Comparison of ENCODE assay signal across 15 cellular contexts in the genomic region with DNA sequence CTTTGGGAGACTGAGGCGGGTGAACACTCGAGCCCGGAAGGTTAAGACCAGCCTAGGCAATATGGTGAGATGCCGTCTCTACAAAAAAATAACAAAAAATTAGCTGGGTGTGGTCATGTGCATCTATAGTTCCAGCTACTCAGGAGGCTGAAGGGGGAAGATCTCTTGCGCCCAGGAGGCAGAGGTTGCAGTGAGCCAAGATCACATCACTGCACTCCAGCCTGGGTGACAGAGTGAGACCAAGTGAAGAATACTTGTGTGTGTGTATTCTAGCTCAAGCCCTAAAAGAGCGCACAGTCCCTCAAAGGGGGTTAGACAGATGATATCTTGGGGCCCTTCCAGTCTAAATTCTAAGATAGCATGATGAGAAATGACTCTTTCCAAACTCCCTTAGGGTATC. TPM values are rescaled to one million over a fixed set of nuclear protein-coding genes. Genes with fewer than 3 reads are reported as not detected.
DNase-seq lines count a peak whose midpoint lies in the region; ATAC-seq and TF ChIP-seq lines count a peak whose summit lies in the region.
"Had no signal": no experiment of that assay in that cellular context is flagged by ENCODE, and none has a peak within 500 bp of the region (broad histone marks: within the 10 kb centered on the region; RNA-seq: fewer than 3 reads in every experiment).

No MANE protein-coding gene starts in this region.

- intact Hi-C loops in left ventricle myocardium inferior (cut with micrococcal nuclease), result no loop called here
- intact Hi-C loops in cardiac septum (cut with DNase I), result no loop called here
- intact Hi-C loops in gastrocnemius medialis (cut with DNase I; ENCODE audit: low total_unique reads), result no loop called here

- no peak for TF ChIP-seq POLR2A in gastrocnemius medialis (IDR thresholded peaks at IDR 0.05)

- DNase-seq in left ventricle myocardium inferior (no peak), cardiac septum (ENCODE audit: low spot score) (no peak), gastrocnemius medialis (no peak), NCI-H187 (lab: John Stamatoyannopoulos, UW) (no peak)
- DNase-seq in central memory CD4-positive, alpha-beta T cell, result no peak
- DNase-seq: AML-193; Caco-2; CD4-positive, alpha-beta T cell; H9 had no signal

- peak overlapping the region in 1 of 2 donors; percentile 15 for H3K9ac ChIP-seq in mucosa of rectum (ENCODE audit: low read depth in 1 of 2, low read length in 2 of 2)

- peaks cover 6% of the 10 kb centered on the region for H3K36me3 ChIP-seq in left ventricle myocardium inferior
- peaks cover 0 to 2% of the 10 kb centered on the region in 2 donors for H3K36me3 ChIP-seq in mucosa of rectum (ENCODE audit: control insufficient read depth in 2 of 2, insufficient read depth in 2 of 2, low read length in 2 of 2)
- H3K36me3 ChIP-seq in gastrocnemius medialis, result no peaks in the 10 kb centered on the region

- in situ Hi-C loops in gastrocnemius medialis (cut with MboI; ENCODE audit: low sequenced_read_pairs in 4 of 4), result no loop called here

- H3K4me3 ChIP-seq in left ventricle myocardium inferior (no peak overlapping the region), mucosa of rectum (ENCODE audit: low read length in 2 of 2) (no peak overlapping the region), gastrocnemius medialis (no peak overlapping the region)
- H3K4me3 ChIP-seq: A549 had no signal

- H3K9me3 ChIP-seq in left ventricle myocardium inferior (replicated peaks) (no peaks in the 10 kb centered on the region), mucosa of rectum (ENCODE audit: control insufficient read depth in 2 of 2, low read length in 2 of 2) (no peaks in the 10 kb centered on the region), gastrocnemius medialis (no peaks in the 10 kb centered on the region)
- H3K9me3 ChIP-seq: A549, Caco-2 had no signal

- ATAC-seq in gastrocnemius medialis (no peak), SK-N-SH treated with all-trans-retinoic acid at 6 μM for 48 hours (no peak)
- ATAC-seq: A549, HepG2 had no signal

- TF ChIP-seq CTCF in left ventricle myocardium inferior (IDR thresholded peaks at IDR 0.05; ENCODE audit: borderline replicate concordance) (no peak), gastrocnemius medialis (IDR thresholded peaks at IDR 0.05 in 4 of 5, conservative IDR thresholded peaks at IDR 0.05 in 1 of 5) (no peak)

- H3K4me1 ChIP-seq in left ventricle myocardium inferior, result peaks cover 96% of the 10 kb centered on the region
- peaks cover 33 to 77% of the 10 kb centered on the region in 2 donors for H3K4me1 ChIP-seq in mucosa of rectum (ENCODE audit: control insufficient read depth in 2 of 2, insufficient read depth in 2 of 2, low read length in 2 of 2)
- peaks cover 92 to 99% of the 10 kb centered on the region in 2 donors for H3K4me1 ChIP-seq in gastrocnemius medialis
- H3K4me1 ChIP-seq: Caco-2 had no signal

- H3K27ac ChIP-seq in left ventricle myocardium inferior (replicated peaks), result peak overlapping the region; percentile 87
- H3K27ac ChIP-seq in mucosa of rectum (ENCODE audit: low read depth in 2 of 2, low read length in 2 of 2), result peak overlapping the region; percentile 78 to 86
- peak overlapping the region; percentile 84 to 94 (median 90) for H3K27ac ChIP-seq in gastrocnemius medialis
- H3K27ac ChIP-seq: 22Rv1, A549, C4-2B had no signal

- no peaks in the 10 kb centered on the region for H3K27me3 ChIP-seq in left ventricle myocardium inferior (ENCODE audit: low read depth)
- no peaks in the 10 kb centered on the region for H3K27me3 ChIP-seq in mucosa of rectum (ENCODE audit: control insufficient read depth in 2 of 2, insufficient read depth in 2 of 2, low read length in 2 of 2)
- H3K27me3 ChIP-seq in gastrocnemius medialis, result no peaks in the 10 kb centered on the region

TF ChIP-seq in SK-N-SH treated with all-trans-retinoic acid at 6 μM for 48 hours, 23 proteins besides CTCF, POLR2A, EP300 and RAD21:
- TF ChIP-seq ESRRG (CRISPR knock-in tag; IDR thresholded peaks at IDR 0.05), result no peak

RNA-seq across cellular contexts. Expression of gene DAPK2, which starts 23.7 kb away (rescaled TPM):
- total RNA-seq in left ventricle myocardium inferior, result 39.0 TPM
- 31.8 TPM for total RNA-seq in cardiac septum
- total RNA-seq in gastrocnemius medialis, result 10 to 100 TPM; 28.5 to 70.8 (median 52.7) TPM
